In the genomic region with DNA sequence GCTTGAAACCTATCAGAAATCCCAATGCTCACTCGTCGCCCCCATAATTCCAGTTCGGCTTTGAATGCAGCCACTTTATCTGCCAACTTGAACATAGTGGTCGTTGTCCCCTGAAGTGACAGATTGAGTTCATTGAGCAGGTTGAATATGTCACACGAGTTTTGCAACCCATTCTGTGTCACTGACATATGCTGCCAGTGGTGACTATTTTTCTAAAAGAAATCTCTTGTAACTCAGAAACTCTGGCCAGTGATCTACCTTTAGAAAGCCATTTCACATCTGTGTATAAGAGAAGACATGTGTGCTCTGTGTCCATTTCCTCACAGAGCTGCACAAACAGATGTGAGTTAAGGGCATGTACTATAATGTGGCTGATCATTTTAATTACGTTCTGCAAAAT, we compare ENCODE assay signal across 18 cellular contexts.
"Had no signal": no experiment of that assay in that cellular context is flagged by ENCODE, and none has a peak within 500 bp of the region (broad histone marks: within the 10 kb centered on the region; RNA-seq: fewer than 3 reads in every experiment).

No MANE protein-coding gene starts in this region.

- H3K36me3 ChIP-seq: gastrocnemius medialis, pancreas, thyroid gland, vagina had no signal

- H3K27ac ChIP-seq: pancreas, thyroid gland, vagina had no signal

- ATAC-seq: effector memory CD8-positive, alpha-beta T cell; gastrocnemius medialis; natural killer cell; pancreas; right cardiac atrium; stimulated activated naive CD8-positive, alpha-beta T cell treated with anti-CD3 and anti-CD28 coated beads, Interleukin-15, amount 100 ng/mL, for 72 hours had no signal

- H3K4me3 ChIP-seq: gastrocnemius medialis, pancreas, thyroid gland, vagina had no signal

- H3K9me3 ChIP-seq: gastrocnemius medialis, pancreas, thyroid gland, vagina had no signal

- H3K27me3 ChIP-seq: gastrocnemius medialis, pancreas, thyroid gland, vagina had no signal

- DNase-seq: cortex of kidney; effector memory CD8-positive, alpha-beta T cell; erythroblast; gastrocnemius medialis; head of caudate nucleus; mesendoderm; natural killer cell; pancreas; right cardiac atrium; small intestine; stimulated activated CD4-positive, alpha-beta T cell treated with anti-CD3 and anti-CD28 coated beads, Interleukin-12 subunit alpha, Interleukin-12 subunit beta, amount 100 ng/mL, for 4 hours; stimulated activated CD4-positive, alpha-beta T cell treated with anti-CD3 and anti-CD28 coated beads, Interleukin-1b, Interleukin-23, amount 100 ng/mL, for 48 hours; stimulated activated CD4-positive, alpha-beta T cell treated with anti-CD3 and anti-CD28 coated beads, Interleukin-4, amount 100 ng/mL, for 1 hour; stimulated activated CD8-positive, alpha-beta memory T cell treated with anti-CD3 and anti-CD28 coated beads, Interleukin-4, amount 100 ng/mL, for 48 hours; stimulated activated naive CD4-positive, alpha-beta T cell; stimulated activated naive CD8-positive, alpha-beta T cell treated with anti-CD3 and anti-CD28 coated beads, Interleukin-15, amount 100 ng/mL, for 72 hours; thyroid gland had no signal
